ENCODE assay signal across 1 cellular context in the genomic region with DNA sequence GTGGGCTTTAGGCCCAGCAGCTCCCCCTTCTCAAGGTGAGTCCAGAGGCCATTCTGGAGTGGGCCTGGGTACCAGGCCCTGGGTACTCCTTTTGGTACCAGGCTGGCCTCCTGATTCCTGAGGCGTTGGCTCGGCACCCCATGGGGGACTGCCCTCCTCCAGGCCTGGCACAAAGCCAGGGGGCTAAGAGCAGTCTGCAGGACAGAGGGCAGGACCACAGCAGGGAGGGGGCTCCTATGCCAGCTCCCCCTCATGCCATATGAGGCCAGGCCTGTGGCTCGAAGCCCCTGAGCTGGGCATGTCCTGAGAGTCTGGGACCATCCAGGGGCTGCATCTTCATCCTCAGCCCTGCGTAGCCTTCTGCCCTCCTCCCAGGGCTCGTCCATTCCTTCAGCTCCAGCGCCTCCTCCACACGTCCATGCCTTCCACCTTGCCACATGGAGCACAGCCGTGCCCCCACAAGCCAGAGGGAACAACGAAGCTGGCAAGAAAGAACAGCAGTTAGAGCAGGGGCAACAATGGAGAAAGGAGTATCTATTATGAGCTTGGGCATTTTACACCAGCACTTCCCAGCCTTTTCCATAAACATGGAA.
TF ChIP-seq lines count a peak whose summit lies in the region.

No MANE protein-coding gene starts in this region.

TF ChIP-seq in HCT116, 20 proteins besides CTCF, POLR2A, EP300 and RAD21 (continued from another document):
- TF ChIP-seq, protein P1, sequence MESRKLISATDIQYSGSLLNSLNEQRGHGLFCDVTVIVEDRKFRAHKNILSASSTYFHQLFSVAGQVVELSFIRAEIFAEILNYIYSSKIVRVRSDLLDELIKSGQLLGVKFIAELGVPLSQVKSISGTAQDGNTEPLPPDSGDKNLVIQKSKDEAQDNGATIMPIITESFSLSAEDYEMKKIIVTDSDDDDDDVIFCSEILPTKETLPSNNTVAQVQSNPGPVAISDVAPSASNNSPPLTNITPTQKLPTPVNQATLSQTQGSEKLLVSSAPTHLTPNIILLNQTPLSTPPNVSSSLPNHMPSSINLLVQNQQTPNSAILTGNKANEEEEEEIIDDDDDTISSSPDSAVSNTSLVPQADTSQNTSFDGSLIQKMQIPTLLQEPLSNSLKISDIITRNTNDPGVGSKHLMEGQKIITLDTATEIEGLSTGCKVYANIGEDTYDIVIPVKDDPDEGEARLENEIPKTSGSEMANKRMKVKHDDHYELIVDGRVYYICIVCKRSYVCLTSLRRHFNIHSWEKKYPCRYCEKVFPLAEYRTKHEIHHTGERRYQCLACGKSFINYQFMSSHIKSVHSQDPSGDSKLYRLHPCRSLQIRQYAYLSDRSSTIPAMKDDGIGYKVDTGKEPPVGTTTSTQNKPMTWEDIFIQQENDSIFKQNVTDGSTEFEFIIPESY (IDR thresholded peaks at IDR 0.05; ENCODE audit: extremely low read depth, insufficient replicate concordance, low read length), result no peak
- no peak for TF ChIP-seq JUND (IDR thresholded peaks at IDR 0.05)
- TF ChIP-seq SRF (IDR thresholded peaks at IDR 0.05; ENCODE audit: low read depth), result no peak
- TF ChIP-seq, protein P2, sequence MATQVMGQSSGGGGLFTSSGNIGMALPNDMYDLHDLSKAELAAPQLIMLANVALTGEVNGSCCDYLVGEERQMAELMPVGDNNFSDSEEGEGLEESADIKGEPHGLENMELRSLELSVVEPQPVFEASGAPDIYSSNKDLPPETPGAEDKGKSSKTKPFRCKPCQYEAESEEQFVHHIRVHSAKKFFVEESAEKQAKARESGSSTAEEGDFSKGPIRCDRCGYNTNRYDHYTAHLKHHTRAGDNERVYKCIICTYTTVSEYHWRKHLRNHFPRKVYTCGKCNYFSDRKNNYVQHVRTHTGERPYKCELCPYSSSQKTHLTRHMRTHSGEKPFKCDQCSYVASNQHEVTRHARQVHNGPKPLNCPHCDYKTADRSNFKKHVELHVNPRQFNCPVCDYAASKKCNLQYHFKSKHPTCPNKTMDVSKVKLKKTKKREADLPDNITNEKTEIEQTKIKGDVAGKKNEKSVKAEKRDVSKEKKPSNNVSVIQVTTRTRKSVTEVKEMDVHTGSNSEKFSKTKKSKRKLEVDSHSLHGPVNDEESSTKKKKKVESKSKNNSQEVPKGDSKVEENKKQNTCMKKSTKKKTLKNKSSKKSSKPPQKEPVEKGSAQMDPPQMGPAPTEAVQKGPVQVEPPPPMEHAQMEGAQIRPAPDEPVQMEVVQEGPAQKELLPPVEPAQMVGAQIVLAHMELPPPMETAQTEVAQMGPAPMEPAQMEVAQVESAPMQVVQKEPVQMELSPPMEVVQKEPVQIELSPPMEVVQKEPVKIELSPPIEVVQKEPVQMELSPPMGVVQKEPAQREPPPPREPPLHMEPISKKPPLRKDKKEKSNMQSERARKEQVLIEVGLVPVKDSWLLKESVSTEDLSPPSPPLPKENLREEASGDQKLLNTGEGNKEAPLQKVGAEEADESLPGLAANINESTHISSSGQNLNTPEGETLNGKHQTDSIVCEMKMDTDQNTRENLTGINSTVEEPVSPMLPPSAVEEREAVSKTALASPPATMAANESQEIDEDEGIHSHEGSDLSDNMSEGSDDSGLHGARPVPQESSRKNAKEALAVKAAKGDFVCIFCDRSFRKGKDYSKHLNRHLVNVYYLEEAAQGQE (IDR thresholded peaks at IDR 0.05; ENCODE audit: low read depth), result no peak
